8 cellular contexts compared by ENCODE assay signal in the genomic region with DNA sequence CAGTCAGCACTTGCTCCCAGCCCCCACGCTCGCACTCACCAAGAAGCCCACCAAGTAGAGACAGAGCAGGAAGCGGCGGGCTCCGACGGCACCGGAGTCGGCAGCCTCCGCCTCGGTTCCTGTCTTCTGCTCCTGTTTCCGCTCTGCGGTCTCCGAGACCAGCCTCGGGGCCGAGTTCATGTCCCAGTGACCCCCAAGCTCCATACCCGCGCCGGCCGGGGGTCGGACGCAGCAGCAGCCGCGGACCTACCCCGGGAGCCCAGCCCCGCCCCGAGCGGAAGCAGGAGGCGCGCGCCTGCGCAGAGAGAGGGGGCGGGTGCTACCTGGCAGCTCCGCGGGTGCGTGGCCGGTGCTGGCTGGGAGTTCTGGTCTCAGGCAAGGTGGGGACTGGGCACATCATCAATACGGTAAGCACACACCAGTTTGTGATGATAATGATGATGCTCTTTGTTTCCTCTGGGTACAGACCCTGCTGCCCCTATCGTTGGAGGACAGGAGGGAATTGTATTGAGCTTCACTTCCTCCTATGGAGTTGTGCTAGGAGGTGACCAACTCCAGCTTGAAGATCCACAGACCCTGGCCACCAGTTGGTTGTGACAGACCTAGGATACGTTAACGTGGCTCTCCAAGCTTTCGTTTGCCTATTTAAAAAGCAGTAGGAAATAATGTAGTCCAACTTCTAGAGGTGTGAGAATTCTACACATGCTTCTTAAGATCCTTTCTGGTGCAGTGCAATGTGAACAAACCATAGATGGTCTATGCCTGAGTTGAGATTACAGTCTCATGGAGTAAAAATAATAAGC. TPM values are rescaled to one million over a fixed set of nuclear protein-coding genes. Genes with fewer than 3 reads are reported as not detected.
A peak's percentile ranks its signal among the peaks of the same experiment; 100 is the strongest.
DNase-seq lines count a peak whose midpoint lies in the region; ATAC-seq and TF ChIP-seq lines count a peak whose summit lies in the region.

No MANE protein-coding gene starts in this region.

- peak overlapping the region; percentile 93 to 97 (median 95) for H3K4me3 Mint-ChIP-seq in T-cell

- H3K9me3 ChIP-seq in MG63 (no peaks in the 10 kb centered on the region), right cardiac atrium (ENCODE audit: control insufficient read depth, low read length) (no peaks in the 10 kb centered on the region), vagina (no peaks in the 10 kb centered on the region)

- H3K4me1 ChIP-seq in right cardiac atrium (ENCODE audit: control insufficient read depth, insufficient read depth, low read length) (peaks cover 6% of the 10 kb centered on the region), vagina (peaks cover 25% of the 10 kb centered on the region)

- DNase-seq in GM12864 (ENCODE audit: low read depth) (no peak), HCEC 1CT (peak; percentile 33), MG63 (peak; percentile 72), T-cell (peak; percentile 55 to 87 (median 77)), amniotic epithelial cell (ENCODE audit: low read depth) (peak; percentile 39), right cardiac atrium (peak; percentile 90 to 95 (median 95)), putamen (ENCODE audit: low spot score) (peak; percentile 70), vagina (ENCODE audit: extremely low spot score in 2 of 2) (no peak)

- H3K36me3 Mint-ChIP-seq in T-cell, result peaks cover 8% of the 10 kb centered on the region

- peak overlapping the region; percentile 82 for H3K4me3 ChIP-seq in GM12864 (ENCODE audit: low read depth, low read length)
- peak overlapping the region; percentile 69 for H3K4me3 ChIP-seq in MG63
- H3K4me3 ChIP-seq in right cardiac atrium (ENCODE audit: low read length), result peak overlapping the region; percentile 77
- peak overlapping the region; percentile 58 to 97 for H3K4me3 ChIP-seq in vagina

- peak; percentile 92 to 93 (median 92) for ATAC-seq in T-cell (replicated peaks in 1 of 4)
- peak; percentile 98 to 99 for ATAC-seq in right cardiac atrium

- POLR2A ChIA-PET in T-cell (lab: Charles Lee), result no interaction called here

- H3K27ac ChIP-seq in right cardiac atrium (ENCODE audit: low read length), result peak overlapping the region; percentile 13
- peak overlapping the region; percentile 84 for H3K27ac ChIP-seq in vagina

- intact Hi-C loops in right cardiac atrium (cut with DNase I), result no loop called here
- intact Hi-C loops in vagina (cut with DNase I), result no loop called here

- TF ChIP-seq POLR2A in vagina (IDR thresholded peaks at IDR 0.05), result peak in 1 of 2 donors; percentile 56

- no peaks in the 10 kb centered on the region for H3K36me3 ChIP-seq in MG63
- peaks cover 0 to under 1% of the 10 kb centered on the region in 2 donors for H3K36me3 ChIP-seq in vagina

- WGBS in right cardiac atrium, result under 1% methylated on average over 41 of the region's 41 CpGs

- H3K9me3 Mint-ChIP-seq in T-cell, result no peaks in the 10 kb centered on the region

- CTCF ChIA-PET in T-cell (lab: Charles Lee), result interaction anchor here (0.5 to 6.4 kb wide), 4 partner anchors 16 to 1486 kb away, joined by 3 to 50 read pairs (median 4); no protein-coding TSS in a partner anchor

- H3K27ac Mint-ChIP-seq in T-cell, result peak overlapping the region; percentile 86 to 93

- H3K4me1 Mint-ChIP-seq in T-cell, result peaks cover 43 to 50% (median 44%) of the 10 kb centered on the region in 3 donors

- TF ChIP-seq CTCF in GM12864 (IDR thresholded peaks at IDR 0.05; ENCODE audit: low read depth, low read length, missing control alignments), result no peak
- TF ChIP-seq CTCF in vagina (IDR thresholded peaks at IDR 0.05), result no peak

- no peaks in the 10 kb centered on the region for H3K27me3 Mint-ChIP-seq in T-cell

- H3K27me3 ChIP-seq in MG63, result no peaks in the 10 kb centered on the region
- H3K27me3 ChIP-seq in right cardiac atrium (ENCODE audit: control insufficient read depth, insufficient read depth), result no peaks in the 10 kb centered on the region
- no peaks in the 10 kb centered on the region for H3K27me3 ChIP-seq in vagina

RNA-seq across cellular contexts. Expression of gene TMEM182, which starts 25.0 kb away (rescaled TPM):
- 2.2 and 5.2 TPM in 2 replicates for total RNA-seq in MG63 (2014; rRNA removed; shearing (Covaris generic); ENCODE audit: low replicate concordance)
- total RNA-seq in T-cell (1 to 10 TPM; 3.3 to 6.9 (median 5.7) TPM), right cardiac atrium (100 to 1,000 TPM; 106 to 206 (median 182) TPM), vagina (2.2 TPM)
- polyA plus RNA-seq in right cardiac atrium, result 92.7 TPM

Comparison
In these comparisons a context has a peak if more than half of its experiments do, and no peak if none do; other contexts are left out.
1. DNase-seq: peak in HCEC 1CT (single experiment), MG63 (single experiment), T-cell (34 of 34), amniotic epithelial cell (single experiment), right cardiac atrium (3 of 3) and putamen (single experiment); none in GM12864 (single experiment) and vagina (0 of 2).
2. RNA of gene TMEM182, which starts 25.0 kb away (total RNA-seq): 106 to 206 TPM in right cardiac atrium; 3.3 to 6.9 TPM in T-cell, 2.2 to 5.2 TPM in MG63 and 2.2 TPM in vagina (single experiment); every median in the first group is over 10 times any median in the second.
3. Peak in every context shown above with its lines, with median percentiles within 50 percentile points of each other: H3K4me3 ChIP-seq.